1 cellular context compared by ENCODE assay signal in genomic region chr16:49980166-49980565, GRCh38.
TF ChIP-seq lines count a peak whose summit lies in the region.

No MANE protein-coding gene starts in this region.

TF ChIP-seq in HepG2, 621 proteins besides CTCF, POLR2A, EP300 and RAD21:
- TF ChIP-seq AGO1 (IDR thresholded peaks at IDR 0.05; ENCODE audit: low read depth, low read length, poor library complexity, severe bottlenecking): no peak
- 0 out of 2 replicates have a peak, but pooled peaks have one; percentile 46 for TF ChIP-seq MAFF (IDR thresholded peaks at IDR 0.05; ENCODE audit: low read depth, low read length)
- peak; percentile 37 to 56; a peak in 2 of 4 replicates for TF ChIP-seq MAFK (conservative IDR thresholded peaks at IDR 0.05 in 1 of 2, IDR thresholded peaks at IDR 0.05 in 1 of 2; ENCODE audit: low read length in 2 of 2)
